ENCODE assay signal across 8 cellular contexts in genomic region chr1:42456010-42456753, GRCh38. TPM values are rescaled to one million over a fixed set of nuclear protein-coding genes. Genes with fewer than 3 reads are reported as not detected.
A peak's percentile ranks its signal among the peaks of the same experiment; 100 is the strongest.
DNase-seq lines count a peak whose midpoint lies in the region; ATAC-seq and TF ChIP-seq lines count a peak whose summit lies in the region.

PPCS (plus strand) TSS chr1:42456543; CDS start chr1:42456566, 23 bp downstream.
ZMYND12 (minus strand) TSS chr1:42456022; CDS start chr1:42455997, 25 bp downstream.

- H3K27ac ChIP-seq in BLaER1 (peak within 1 kb of the TSS; percentile 96), right lobe of liver (peak within 1 kb of the TSS; percentile 89 to 92 (median 90))

- ATAC-seq in HG03432 (IDR thresholded peaks at IDR 0.05; ENCODE audit: unreplicated experiment) (peak; percentile 87), right lobe of liver (peak; percentile 89 to 94 (median 92))

- H3K4me1 ChIP-seq in BLaER1 (peaks cover 30% of the 10 kb centered on the region), right lobe of liver (peaks cover 0 to 24% (median 9%) of the 10 kb centered on the region in 4 donors)

- peak in 1 of 4 donors; percentile 49 for TF ChIP-seq CTCF in right lobe of liver (IDR thresholded peaks at IDR 0.05)

- peak; percentile 98 for TF ChIP-seq POLR2A in GM19193 (IDR thresholded peaks at IDR 0.05; ENCODE audit: extremely low read depth, insufficient read depth, insufficient read length)
- peak; percentile 77 for TF ChIP-seq POLR2A in right lobe of liver (IDR thresholded peaks at IDR 0.05)

- intact Hi-C loops in right lobe of liver (cut with DNase I): no loop called here

- H3K36me3 ChIP-seq in BLaER1 (peaks cover 33% of the 10 kb centered on the region), right lobe of liver (peaks cover 0 to 28% (median 1%) of the 10 kb centered on the region in 4 donors)

- H3K4me3 ChIP-seq in BLaER1: peak within 1 kb of the TSS; percentile 79
- H3K4me3 ChIP-seq in right lobe of liver: peak within 1 kb of the TSS; percentile 73 to 100 (median 98)

- H3K9ac ChIP-seq in BLaER1: peak within 1 kb of the TSS; percentile 91

- no peaks in the 10 kb centered on the region for H3K27me3 ChIP-seq in BLaER1
- H3K27me3 ChIP-seq in right lobe of liver: no peaks in the 10 kb centered on the region

- 0% methylated on average over 43 of the region's 66 CpGs for WGBS in right lobe of liver (ENCODE audit: insufficient coverage, low coverage, low lambda C conversion rate, missing lambda C conversion rate)

- DNase-seq in NCI-H524 (lab: John Stamatoyannopoulos, UW): peak; percentile 68 to 82
- peak; percentile 89 for DNase-seq in activated CD4-positive, alpha-beta T cell treated with anti-CD3 and anti-CD28 coated beads, Interleukin-2, amount 50 U/mL, for 1 hour
- peak; percentile 92 for DNase-seq in dermis blood vessel endothelial cell
- DNase-seq in right lobe of liver: peak; percentile 89
- peak; percentile 95 for DNase-seq in stimulated activated CD4-positive, alpha-beta T cell treated with anti-CD3 and anti-CD28 coated beads, Interleukin-4, amount 100 ng/mL, for 24 hours

- no peaks in the 10 kb centered on the region for H4K20me1 ChIP-seq in BLaER1

- H3K4me2 ChIP-seq in BLaER1: peak within 1 kb of the TSS; percentile 88

- H3K9me3 ChIP-seq in BLaER1 (no peaks in the 10 kb centered on the region), right lobe of liver (no peaks in the 10 kb centered on the region)

RNA-seq across cellular contexts. Expression of gene PPCS, which starts in this region (rescaled TPM):
- 46.9 and 53.8 TPM in 2 replicates for total RNA-seq in dermis blood vessel endothelial cell
- total RNA-seq in right lobe of liver: 10 to 100 TPM; 36.3 to 44.1 (median 42.7) TPM

RNA-seq across cellular contexts. Expression of gene ZMYND12, which starts in this region (rescaled TPM):
- 0.47 and 1.0 TPM in 2 replicates for total RNA-seq in dermis blood vessel endothelial cell
- 1 to 10 TPM; 1.5 to 7.3 (median 2.6) TPM for total RNA-seq in right lobe of liver

Comparison
In these comparisons a context has a peak if more than half of its experiments do, and no peak if none do; other contexts are left out.
1. Peak in every context shown above with its lines: DNase-seq, ATAC-seq, H3K4me3 ChIP-seq and H3K27ac ChIP-seq.